ENCODE assay signal across 27 cellular contexts in genomic region chr18:24805156-24805555, GRCh38.
"Had no signal": no experiment of that assay in that cellular context is flagged by ENCODE, and none has a peak within 500 bp of the region (broad histone marks: within the 10 kb centered on the region; RNA-seq: fewer than 3 reads in every experiment).

No MANE protein-coding gene starts in this region.

- ATAC-seq: naive thymus-derived CD4-positive, alpha-beta T cell; natural killer cell; pancreas; right cardiac atrium; right lobe of liver; stimulated activated effector memory CD8-positive, alpha-beta T cell treated with anti-CD3 and anti-CD28 coated beads, Interleukin-12 subunit alpha, Interleukin-12 subunit beta, amount 100 ng/mL, for 72 hours; stimulated activated naive B cell treated with anti-CD40 and anti-IgM and Interleukin-4, amounts not matched to agents 10 μg/mL and 1 μg/mL and 100 μg/mL, for 72 hours; upper lobe of right lung had no signal

- DNase-seq: naive thymus-derived CD4-positive, alpha-beta T cell; natural killer cell; nucleus accumbens; pancreas; retina; right cardiac atrium; right lobe of liver; sigmoid colon; small intestine; stimulated activated CD4-positive, alpha-beta T cell treated with anti-CD3 and anti-CD28 coated beads, Interleukin-15, amount 100 ng/mL, for 24 hours; stimulated activated CD4-positive, alpha-beta T cell treated with anti-CD3 and anti-CD28 coated beads, Interleukin-2, amount 100 ng/mL, for 24 hours; stimulated activated CD4-positive, alpha-beta T cell treated with anti-CD3 and anti-CD28 coated beads, Interleukin-2, amount 100 ng/mL, for 48 hours; stimulated activated CD4-positive, alpha-beta T cell treated with anti-CD3 and anti-CD28 coated beads, Interleukin-4, amount 100 ng/mL, for 24 hours; stimulated activated naive B cell treated with anti-CD40 and anti-IgM and Interleukin-4, amounts not matched to agents 10 μg/mL and 1 μg/mL and 100 μg/mL, for 72 hours; stimulated activated naive CD4-positive, alpha-beta T cell treated with Interleukin-2 at 50 U/mL for 16 hours; stomach; thyroid gland; upper lobe of right lung; uterus had no signal

- H3K27me3 Mint-ChIP-seq: type B pancreatic cell had no signal

- H3K4me3 ChIP-seq: pancreas, prostate gland, right lobe of liver, sigmoid colon, stomach, thoracic aorta, thyroid gland, tibial nerve, upper lobe of right lung, uterus had no signal

- H3K36me3 ChIP-seq: neutrophil, pancreas, prostate gland, right lobe of liver, sigmoid colon, stomach, thoracic aorta, thyroid gland, tibial nerve, upper lobe of right lung, uterus had no signal

- H3K27me3 ChIP-seq: neutrophil, pancreas, right lobe of liver, sigmoid colon, stomach, thyroid gland, tibial nerve, upper lobe of right lung, uterus had no signal

- H3K4me1 Mint-ChIP-seq: naive thymus-derived CD4-positive, alpha-beta T cell; natural killer cell; stimulated activated effector memory CD8-positive, alpha-beta T cell treated with anti-CD3 and anti-CD28 coated beads, Interleukin-12 subunit alpha, Interleukin-12 subunit beta, amount 100 ng/mL, for 72 hours; stimulated activated naive B cell treated with anti-CD40 and anti-IgM and Interleukin-4, amounts not matched to agents 10 μg/mL and 1 μg/mL and 100 μg/mL, for 72 hours had no signal

- H3K27ac ChIP-seq: neutrophil, pancreas, prostate gland, right lobe of liver, sigmoid colon, stomach, thoracic aorta, thyroid gland, tibial nerve, upper lobe of right lung, uterus had no signal

- H3K9me3 ChIP-seq: neutrophil, pancreas, prostate gland, right lobe of liver, sigmoid colon, stomach, thoracic aorta, thyroid gland, upper lobe of right lung, uterus had no signal

- H3K27ac Mint-ChIP-seq: naive thymus-derived CD4-positive, alpha-beta T cell; natural killer cell; nephron; stimulated activated effector memory CD8-positive, alpha-beta T cell treated with anti-CD3 and anti-CD28 coated beads, Interleukin-12 subunit alpha, Interleukin-12 subunit beta, amount 100 ng/mL, for 72 hours; stimulated activated naive B cell treated with anti-CD40 and anti-IgM and Interleukin-4, amounts not matched to agents 10 μg/mL and 1 μg/mL and 100 μg/mL, for 72 hours; stimulated activated naive CD8-positive, alpha-beta T cell treated with anti-CD3 and anti-CD28 coated beads, Interleukin-15, Interleukin-2, amounts not matched to agents 100 ng/mL and 50 ng/mL, for 24 hours; type B pancreatic cell had no signal

- H3K36me3 Mint-ChIP-seq: naive thymus-derived CD4-positive, alpha-beta T cell; natural killer cell; stimulated activated effector memory CD8-positive, alpha-beta T cell treated with anti-CD3 and anti-CD28 coated beads, Interleukin-12 subunit alpha, Interleukin-12 subunit beta, amount 100 ng/mL, for 72 hours; stimulated activated naive B cell treated with anti-CD40 and anti-IgM and Interleukin-4, amounts not matched to agents 10 μg/mL and 1 μg/mL and 100 μg/mL, for 72 hours; type B pancreatic cell had no signal

- H3K4me3 Mint-ChIP-seq: naive thymus-derived CD4-positive, alpha-beta T cell; natural killer cell; nephron; stimulated activated effector memory CD8-positive, alpha-beta T cell treated with anti-CD3 and anti-CD28 coated beads, Interleukin-12 subunit alpha, Interleukin-12 subunit beta, amount 100 ng/mL, for 72 hours; stimulated activated naive B cell treated with anti-CD40 and anti-IgM and Interleukin-4, amounts not matched to agents 10 μg/mL and 1 μg/mL and 100 μg/mL, for 72 hours; stimulated activated naive CD8-positive, alpha-beta T cell treated with anti-CD3 and anti-CD28 coated beads, Interleukin-15, Interleukin-2, amounts not matched to agents 100 ng/mL and 50 ng/mL, for 24 hours; type B pancreatic cell had no signal

- H3K4me1 ChIP-seq: pancreas, prostate gland, right lobe of liver, sigmoid colon, stomach, thyroid gland, tibial nerve, upper lobe of right lung, uterus had no signal
